ENCODE assay signal across 20 cellular contexts in genomic region chr15:34496616-34497015, GRCh38.
"Had no signal": no experiment of that assay in that cellular context is flagged by ENCODE, and none has a peak within 500 bp of the region (broad histone marks: within the 10 kb centered on the region; RNA-seq: fewer than 3 reads in every experiment).

No MANE protein-coding gene starts in this region.

- DNase-seq: activated CD4-positive, alpha-beta T cell treated with anti-CD3 and anti-CD28 coated beads for 4 hours; activated CD4-positive, alpha-beta T cell treated with anti-CD3 and anti-CD28 coated beads, Interleukin-2, amount 50 U/mL, for 48 hours; activated effector memory CD4-positive, alpha-beta T cell treated with Interleukin-2 at 50 U/mL for 16 hours; activated naive CD4-positive, alpha-beta T cell treated with anti-CD3 and anti-CD28 coated beads for 36 hours; activated T-cell treated with anti-CD3 and anti-CD28 coated beads, Interleukin-2, amount 50 U/mL, for 72 hours; amygdala; heart left ventricle; naive thymus-derived CD4-positive, alpha-beta T cell; occipital lobe; stimulated activated CD4-positive, alpha-beta T cell treated with anti-CD3 and anti-CD28 coated beads, Interleukin-15, amount 100 ng/mL, for 24 hours; stimulated activated naive B cell treated with anti-CD40 and anti-IgM and Interleukin-4, amounts not matched to agents 10 μg/mL and 1 μg/mL and 100 μg/mL, for 72 hours; T1000; testis had no signal

- H3K36me3 Mint-ChIP-seq: WTC11 had no signal

- H3K4me2 ChIP-seq: smooth muscle cell had no signal

- H3K36me3 ChIP-seq: heart left ventricle had no signal

- H3K27ac Mint-ChIP-seq: activated naive CD4-positive, alpha-beta T cell treated with anti-CD3 and anti-CD28 coated beads for 36 hours; activated T-cell treated with anti-CD3 and anti-CD28 coated beads, Interleukin-2, amount 50 U/mL, for 72 hours; naive thymus-derived CD4-positive, alpha-beta T cell; T-helper 1 cell treated with Interleukin-12 subunit alpha and Interleukin-12 subunit beta and Interleukin-4 antibody, amounts not matched to agents 30 μg/mL and 1 μg/mL, for 36 hours; type B pancreatic cell; WTC11 had no signal

- ATAC-seq: activated T-cell treated with anti-CD3 and anti-CD28 coated beads, Interleukin-2, amount 50 U/mL, for 72 hours; left lobe of liver; naive thymus-derived CD4-positive, alpha-beta T cell; sciatic nerve; stimulated activated naive B cell treated with anti-CD40 and anti-IgM and Interleukin-4, amounts not matched to agents 10 μg/mL and 1 μg/mL and 100 μg/mL, for 72 hours; WTC11 had no signal

- H3K4me1 ChIP-seq: testis had no signal

- H3K4me3 ChIP-seq: smooth muscle cell had no signal

- H3K27me3 ChIP-seq: testis had no signal

- H3K9me3 Mint-ChIP-seq: activated naive CD4-positive, alpha-beta T cell treated with anti-CD3 and anti-CD28 coated beads for 36 hours; type B pancreatic cell; WTC11 had no signal

- H3K27ac ChIP-seq: epithelial cell of prostate, heart left ventricle, testis had no signal

- H3K9me3 ChIP-seq: testis had no signal
